30 cellular contexts compared by ENCODE assay signal in the genomic region with DNA sequence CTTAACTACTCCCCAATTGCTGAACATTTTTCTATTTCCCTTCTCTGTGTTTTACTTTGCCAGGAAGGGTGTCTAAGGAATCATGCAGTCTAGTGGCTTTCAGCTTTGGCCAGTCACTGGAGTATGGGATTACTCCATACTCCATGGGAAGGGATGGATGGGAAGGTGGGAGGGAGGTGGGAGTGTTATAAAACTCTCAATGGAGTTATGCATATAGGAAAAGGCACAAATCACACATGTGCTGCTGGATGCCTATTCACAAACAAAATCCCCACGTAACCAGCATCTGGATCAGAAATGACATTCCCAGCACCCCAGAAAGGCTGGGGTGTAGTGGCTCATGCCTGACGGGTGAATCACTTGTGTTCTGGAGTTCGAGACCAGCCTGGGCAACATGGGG.
"Had no signal": no experiment of that assay in that cellular context is flagged by ENCODE, and none has a peak within 500 bp of the region (broad histone marks: within the 10 kb centered on the region; RNA-seq: fewer than 3 reads in every experiment).

No MANE protein-coding gene starts in this region.

- H3K9me3 ChIP-seq: ovary, prostate gland, spleen, suprapubic skin, testis, tibial artery, transverse colon, upper lobe of right lung, uterus had no signal

- H3K4me1 ChIP-seq: parathyroid adenoma, prostate gland, spleen, suprapubic skin, testis, tibial artery, transverse colon, upper lobe of right lung, uterus had no signal

- H3K4me1 Mint-ChIP-seq: nephron; stimulated activated memory B cell treated with anti-CD40 and anti-IgM and Interleukin-4, amounts not matched to agents 10 μg/mL and 1 μg/mL and 100 μg/mL, for 72 hours; stimulated activated naive CD8-positive, alpha-beta T cell treated with anti-CD3 and anti-CD28 coated beads, Interleukin-15, amount 100 ng/mL, for 72 hours had no signal

- H3K36me3 ChIP-seq: neural progenitor cell, ovary, prostate gland, transverse colon, uterus had no signal

- H3K27ac ChIP-seq: neural progenitor cell, ovary, parathyroid adenoma, prostate gland, skin epidermis, spleen, suprapubic skin, testis, tibial artery, transverse colon, upper lobe of right lung, uterus had no signal

- H3K9me3 Mint-ChIP-seq: natural killer cell; nephron; neural progenitor cell; stimulated activated memory B cell treated with anti-CD40 and anti-IgM and Interleukin-4, amounts not matched to agents 10 μg/mL and 1 μg/mL and 100 μg/mL, for 72 hours; stimulated activated naive CD8-positive, alpha-beta T cell treated with anti-CD3 and anti-CD28 coated beads, Interleukin-15, amount 100 ng/mL, for 72 hours; type B pancreatic cell had no signal

- H3K4me3 ChIP-seq: neural progenitor cell, ovary, prostate gland, skin epidermis, smooth muscle cell, spleen, suprapubic skin, testis, tibial artery, transverse colon, upper lobe of right lung, uterus had no signal

- H3K4me3 Mint-ChIP-seq: naive thymus-derived CD4-positive, alpha-beta T cell; natural killer cell; nephron; neural progenitor cell; stimulated activated memory B cell treated with anti-CD40 and anti-IgM and Interleukin-4, amounts not matched to agents 10 μg/mL and 1 μg/mL and 100 μg/mL, for 72 hours; stimulated activated naive CD8-positive, alpha-beta T cell treated with anti-CD3 and anti-CD28 coated beads, Interleukin-15, amount 100 ng/mL, for 72 hours; type B pancreatic cell had no signal

- ATAC-seq: naive thymus-derived CD4-positive, alpha-beta T cell; natural killer cell; right cardiac atrium; sciatic nerve; stimulated activated memory B cell treated with anti-CD40 and anti-IgM and Interleukin-4, amounts not matched to agents 10 μg/mL and 1 μg/mL and 100 μg/mL, for 72 hours; stimulated activated naive CD8-positive, alpha-beta T cell treated with anti-CD3 and anti-CD28 coated beads, Interleukin-15, amount 100 ng/mL, for 72 hours; stimulated activated naive CD8-positive, alpha-beta T cell treated with anti-CD3 and anti-CD28 coated beads, Interleukin-15, Interleukin-2, amounts not matched to agents 100 U/mL and 50 U/mL, for 24 hours; upper lobe of right lung had no signal

- H3K36me3 Mint-ChIP-seq: natural killer cell; stimulated activated memory B cell treated with anti-CD40 and anti-IgM and Interleukin-4, amounts not matched to agents 10 μg/mL and 1 μg/mL and 100 μg/mL, for 72 hours had no signal

- H3K27me3 ChIP-seq: neural progenitor cell, ovary, spleen, suprapubic skin, testis, tibial artery, transverse colon, upper lobe of right lung, uterus had no signal

- H3K27me3 Mint-ChIP-seq: stimulated activated memory B cell treated with anti-CD40 and anti-IgM and Interleukin-4, amounts not matched to agents 10 μg/mL and 1 μg/mL and 100 μg/mL, for 72 hours; stimulated activated naive CD8-positive, alpha-beta T cell treated with anti-CD3 and anti-CD28 coated beads, Interleukin-15, amount 100 ng/mL, for 72 hours; type B pancreatic cell had no signal

- H3K27ac Mint-ChIP-seq: naive thymus-derived CD4-positive, alpha-beta T cell; natural killer cell; nephron; neural progenitor cell; stimulated activated memory B cell treated with anti-CD40 and anti-IgM and Interleukin-4, amounts not matched to agents 10 μg/mL and 1 μg/mL and 100 μg/mL, for 72 hours; stimulated activated naive CD8-positive, alpha-beta T cell treated with anti-CD3 and anti-CD28 coated beads, Interleukin-15, amount 100 ng/mL, for 72 hours; type B pancreatic cell had no signal

- DNase-seq: naive thymus-derived CD4-positive, alpha-beta T cell; natural killer cell; occipital lobe; ovary; right cardiac atrium; spleen; stimulated activated CD4-positive, alpha-beta T cell treated with anti-CD3 and anti-CD28 coated beads, Interleukin-12 subunit alpha, Interleukin-12 subunit beta, amount 100 ng/mL, for 4 hours; stimulated activated CD4-positive, alpha-beta T cell treated with anti-CD3 and anti-CD28 coated beads, Interleukin-1b, Interleukin-23, amount 100 ng/mL, for 48 hours; stimulated activated CD4-positive, alpha-beta T cell treated with anti-CD3 and anti-CD28 coated beads, Interleukin-4, amount 100 ng/mL, for 1 hour; stimulated activated CD4-positive, alpha-beta T cell treated with anti-CD3 and anti-CD28 coated beads, Interleukin-4, amount 100 ng/mL, for 4 hours; stimulated activated CD8-positive, alpha-beta memory T cell treated with anti-CD3 and anti-CD28 coated beads, Interleukin-4, amount 100 ng/mL, for 48 hours; stimulated activated naive CD4-positive, alpha-beta T cell; stimulated activated naive CD8-positive, alpha-beta T cell treated with anti-CD3 and anti-CD28 coated beads, Interleukin-15, amount 100 ng/mL, for 72 hours; stimulated activated naive CD8-positive, alpha-beta T cell treated with anti-CD3 and anti-CD28 coated beads, Interleukin-15, Interleukin-2, amounts not matched to agents 100 U/mL and 50 U/mL, for 24 hours; substantia nigra; testis; tibial artery; transverse colon; upper lobe of right lung; uterus had no signal
